In the genomic region with DNA sequence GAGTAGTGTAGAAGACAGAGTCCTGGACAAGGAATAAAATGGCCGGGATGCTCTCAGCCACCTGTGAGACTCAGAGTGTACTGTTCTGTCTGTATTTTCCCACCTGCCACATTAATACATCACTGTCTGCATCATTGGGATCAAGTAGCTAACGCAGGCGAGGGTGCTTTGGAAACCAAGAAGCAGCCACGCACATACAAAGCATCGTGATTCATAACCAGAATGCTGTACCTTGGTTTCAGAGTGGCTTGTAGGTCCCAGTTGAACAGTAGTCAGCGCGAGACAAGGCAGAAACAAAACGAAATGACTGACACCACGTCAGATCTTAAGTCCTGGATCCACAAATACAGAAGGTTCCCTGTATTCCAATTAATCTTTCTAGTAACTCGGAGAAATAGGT, we compare ENCODE assay signal across 1 cellular context.
TF ChIP-seq lines count a peak whose summit lies in the region.

No MANE protein-coding gene starts in this region.

TF ChIP-seq in IMR-90, 13 proteins besides CTCF, POLR2A, EP300 and RAD21 (continued from another document):
- TF ChIP-seq CHD1 (IDR thresholded peaks at IDR 0.05; ENCODE audit: low read depth, low read length) (no peak), SMC3 (IDR thresholded peaks at IDR 0.05; ENCODE audit: low read depth, low read length) (no peak), FOS (IDR thresholded peaks at IDR 0.05; ENCODE audit: low read depth, low read length) (no peak), CEBPB (IDR thresholded peaks at IDR 0.05; ENCODE audit: low read depth, low read length) (no peak), RFX5 (IDR thresholded peaks at IDR 0.05; ENCODE audit: low read depth, low read length) (no peak), MAFK (IDR thresholded peaks at IDR 0.05; ENCODE audit: low read depth, low read length) (no peak), RCOR1 (IDR thresholded peaks at IDR 0.05; ENCODE audit: insufficient replicate concordance, low read length) (no peak)
- TF ChIP-seq, protein P1, sequence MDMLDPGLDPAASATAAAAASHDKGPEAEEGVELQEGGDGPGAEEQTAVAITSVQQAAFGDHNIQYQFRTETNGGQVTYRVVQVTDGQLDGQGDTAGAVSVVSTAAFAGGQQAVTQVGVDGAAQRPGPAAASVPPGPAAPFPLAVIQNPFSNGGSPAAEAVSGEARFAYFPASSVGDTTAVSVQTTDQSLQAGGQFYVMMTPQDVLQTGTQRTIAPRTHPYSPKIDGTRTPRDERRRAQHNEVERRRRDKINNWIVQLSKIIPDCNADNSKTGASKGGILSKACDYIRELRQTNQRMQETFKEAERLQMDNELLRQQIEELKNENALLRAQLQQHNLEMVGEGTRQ (IDR thresholded peaks at IDR 0.05; ENCODE audit: low read depth, low read length), result no peak
